Comparison of ENCODE assay signal across 9 cellular contexts in the genomic region with DNA sequence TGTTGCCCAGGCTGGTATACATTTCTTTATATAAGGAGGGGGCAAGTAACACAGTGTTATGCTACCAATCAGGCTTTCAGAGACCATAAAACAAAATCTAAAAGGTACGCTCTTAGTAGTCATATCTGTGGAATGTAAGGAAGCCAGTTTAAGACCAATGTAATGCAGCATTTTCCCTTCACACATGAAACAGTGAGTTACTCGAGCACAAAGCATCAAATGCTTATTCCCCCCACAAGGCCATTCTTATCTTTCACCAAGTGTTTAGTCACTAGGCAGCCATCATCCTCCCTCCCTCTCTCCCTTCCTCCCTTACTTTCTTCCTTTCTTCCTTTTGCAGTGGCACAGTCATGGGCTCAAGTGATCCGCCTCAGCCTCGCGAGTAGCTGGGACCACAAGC. TPM values are rescaled to one million over a fixed set of nuclear protein-coding genes. Genes with fewer than 3 reads are reported as not detected.
A peak's percentile ranks its signal among the peaks of the same experiment; 100 is the strongest.
DNase-seq lines count a peak whose midpoint lies in the region; ATAC-seq and TF ChIP-seq lines count a peak whose summit lies in the region.
"Had no signal": no experiment of that assay in that cellular context is flagged by ENCODE, and none has a peak within 500 bp of the region (broad histone marks: within the 10 kb centered on the region; RNA-seq: fewer than 3 reads in every experiment).

No MANE protein-coding gene starts in this region.

- no peak overlapping the region for H3K27ac Mint-ChIP-seq in stimulated activated naive B cell treated with anti-CD40 and anti-IgM and Interleukin-4, amounts not matched to agents 10 μg/mL and 1 μg/mL and 100 μg/mL, for 72 hours

- no peaks in the 10 kb centered on the region for H3K9me3 Mint-ChIP-seq in stimulated activated naive B cell treated with anti-CD40 and anti-IgM and Interleukin-4, amounts not matched to agents 10 μg/mL and 1 μg/mL and 100 μg/mL, for 72 hours

- TF ChIP-seq POLR2A in adrenal gland (IDR thresholded peaks at IDR 0.05) (peak in 1 of 2 donors; percentile 21), right lobe of liver (IDR thresholded peaks at IDR 0.05) (no peak)

- peaks cover 7 to 35% of the 10 kb centered on the region in 2 donors for H3K4me1 ChIP-seq in adrenal gland (replicated peaks in 1 of 2)
- H3K4me1 ChIP-seq in right lobe of liver = peaks cover 0 to 48% (median 22%) of the 10 kb centered on the region in 4 donors

- peaks cover 4 to 26% of the 10 kb centered on the region in 2 donors for H3K4me1 Mint-ChIP-seq in stimulated activated naive B cell treated with anti-CD40 and anti-IgM and Interleukin-4, amounts not matched to agents 10 μg/mL and 1 μg/mL and 100 μg/mL, for 72 hours

- H3K27me3 ChIP-seq in adrenal gland = no peaks in the 10 kb centered on the region
- no peaks in the 10 kb centered on the region for H3K27me3 ChIP-seq in right lobe of liver
- H3K27me3 ChIP-seq: testis had no signal

- H3K27ac ChIP-seq in adrenal gland (peak overlapping the region in 4 of 5 donors; percentile 35 to 82 (median 62)), right lobe of liver (peak overlapping the region; percentile 22 to 71 (median 47))

- H3K27me3 Mint-ChIP-seq in stimulated activated naive B cell treated with anti-CD40 and anti-IgM and Interleukin-4, amounts not matched to agents 10 μg/mL and 1 μg/mL and 100 μg/mL, for 72 hours = no peaks in the 10 kb centered on the region

- no peak for ATAC-seq in right lobe of liver
- ATAC-seq in stimulated activated naive B cell treated with anti-CD40 and anti-IgM and Interleukin-4, amounts not matched to agents 10 μg/mL and 1 μg/mL and 100 μg/mL, for 72 hours (replicated peaks) = no peak

- peaks cover 16 to 28% of the 10 kb centered on the region in 2 donors for H3K36me3 Mint-ChIP-seq in stimulated activated naive B cell treated with anti-CD40 and anti-IgM and Interleukin-4, amounts not matched to agents 10 μg/mL and 1 μg/mL and 100 μg/mL, for 72 hours

- peak; percentile 95 for DNase-seq in A172 (ENCODE audit: low spot score)
- peak; percentile 64 for DNase-seq in HCEC 1CT
- DNase-seq in adrenal gland = peak in 2 of 7 donors; percentile 40 to 41
- no peak for DNase-seq in right lobe of liver
- DNase-seq in GM19240 (ENCODE audit: insufficient read length, low spot score) = no peak
- no peak for DNase-seq in DMS 273 (lab: John Stamatoyannopoulos, UW; ENCODE audit: unreplicated experiment)
- DNase-seq in stimulated activated naive B cell treated with anti-CD40 and anti-IgM and Interleukin-4, amounts not matched to agents 10 μg/mL and 1 μg/mL and 100 μg/mL, for 72 hours = no peak
- no peak for DNase-seq in iPS-NIHi11 (ENCODE audit: low spot score)
- DNase-seq: testis had no signal

- 50 to 57% (median 53%) methylated on average over 5 of the region's 5 CpGs for WGBS in adrenal gland, 4 donors
- WGBS in right lobe of liver (ENCODE audit: insufficient coverage, low coverage, low lambda C conversion rate, missing lambda C conversion rate) = 89% methylated on average over 5 of the region's 5 CpGs

- H3K9me3 ChIP-seq in adrenal gland (replicated peaks in 1 of 3) (no peaks in the 10 kb centered on the region), right lobe of liver (no peaks in the 10 kb centered on the region)
- H3K9me3 ChIP-seq: testis had no signal

- intact Hi-C loops in adrenal gland (cut with DNase I) = no loop called here
- intact Hi-C loops in right lobe of liver (cut with DNase I) = no loop called here

- H3K4me3 Mint-ChIP-seq in stimulated activated naive B cell treated with anti-CD40 and anti-IgM and Interleukin-4, amounts not matched to agents 10 μg/mL and 1 μg/mL and 100 μg/mL, for 72 hours = no peak overlapping the region

- TF ChIP-seq CTCF in adrenal gland (IDR thresholded peaks at IDR 0.05) (no peak), right lobe of liver (IDR thresholded peaks at IDR 0.05) (no peak)

- no peak overlapping the region for H3K4me3 ChIP-seq in adrenal gland
- no peak overlapping the region for H3K4me3 ChIP-seq in right lobe of liver
- H3K4me3 ChIP-seq: testis had no signal

- peaks cover 0 to 20% of the 10 kb centered on the region in 2 donors for H3K36me3 ChIP-seq in adrenal gland (replicated peaks in 1 of 2)
- H3K36me3 ChIP-seq in right lobe of liver = peaks cover 0 to 11% (median 3%) of the 10 kb centered on the region in 4 donors

RNA-seq across cellular contexts. Expression of gene HMOX2, which starts 12.8 kb away (rescaled TPM):
- 150 and 159 TPM in 2 replicates for total RNA-seq in A172 (2014; rRNA removed; shearing (Covaris generic))
- total RNA-seq in adrenal gland (100 to 1,000 TPM in 1 of 8 donors, 10 to 100 TPM in 7; 46.0 to 113 (median 65.6) TPM), right lobe of liver (10 to 100 TPM; 39.7 to 74.7 (median 55.4) TPM)
- polyA plus RNA-seq in adrenal gland = 100 to 1,000 TPM in 1 of 3 donors, 10 to 100 TPM in 2; 36.1 to 114 (median 39.0) TPM

RNA-seq across cellular contexts. Expression of gene NMRAL1, which starts 14.6 kb away (rescaled TPM):
- 158 and 176 TPM in 2 replicates for total RNA-seq in A172 (2014; rRNA removed; shearing (Covaris generic))
- total RNA-seq in adrenal gland = 100 to 1,000 TPM in 1 of 8 donors, 10 to 100 TPM in 7; 51.3 to 104 (median 69.9) TPM
- 100 to 1,000 TPM in 2 of 3 donors, 10 to 100 TPM in 1; 35.0 to 139 (median 126) TPM for polyA plus RNA-seq in adrenal gland
- total RNA-seq in right lobe of liver = 10 to 100 TPM; 19.9 to 44.0 (median 35.5) TPM

RNA-seq across cellular contexts. Expression of gene CDIP1, which starts 49.5 kb away (rescaled TPM):
- 8.5 and 9.8 TPM in 2 replicates for total RNA-seq in A172 (2014; rRNA removed; shearing (Covaris generic))
- total RNA-seq in adrenal gland (10 to 100 TPM; 26.0 to 68.0 (median 45.6) TPM), right lobe of liver (10 to 100 TPM; 15.7 to 23.2 (median 18.4) TPM)
- polyA plus RNA-seq in adrenal gland = 10 to 100 TPM; 23.6 to 41.6 (median 24.5) TPM

Comparison
In these comparisons a context has a peak if more than half of its experiments do, and no peak if none do; other contexts are left out.
1. DNase-seq: peak in A172 (single experiment) and HCEC 1CT (single experiment); none in right lobe of liver (0 of 3), GM19240 (single experiment), DMS 273 (single experiment), stimulated activated naive B cell treated with anti-CD40 and anti-IgM and Interleukin-4, amounts not matched to agents 10 μg/mL and 1 μg/mL and 100 μg/mL, for 72 hours (single experiment) and iPS-NIHi11 (single experiment).